Comparison of ENCODE assay signal across 1 cellular context in genomic region chr19:5484398-5485285, GRCh38.
TF ChIP-seq lines count a peak whose summit lies in the region.

No MANE protein-coding gene starts in this region.

TF ChIP-seq in HepG2, 621 proteins besides CTCF, POLR2A, EP300 and RAD21 (continued from another document and continues in another):
- TF ChIP-seq ZNF136 (CRISPR knock-in tag; IDR thresholded peaks at IDR 0.05; ENCODE audit: low read depth) (no peak), MATR3 (CRISPR knock-in tag; IDR thresholded peaks at IDR 0.05) (no peak), SRSF4 (IDR thresholded peaks at IDR 0.05; ENCODE audit: low read depth, low read length, poor library complexity, severe bottlenecking) (no peak), THYN1 (CRISPR knock-in tag; IDR thresholded peaks at IDR 0.05; ENCODE audit: borderline replicate concordance, low read depth) (no peak), UBTF (CRISPR knock-in tag; IDR thresholded peaks at IDR 0.05) (peak; percentile 37; the same call in 1 of the 2 replicates), GPN1 (CRISPR knock-in tag; IDR thresholded peaks at IDR 0.05; ENCODE audit: borderline replicate concordance) (no peak), SUZ12 (IDR thresholded peaks at IDR 0.05; ENCODE audit: low read depth, low read length) (no peak), NR2F2 (IDR thresholded peaks at IDR 0.05; ENCODE audit: borderline replicate concordance, low read depth) (peak; percentile 83; the same call in 1 of the 2 replicates), WIZ (CRISPR knock-in tag; IDR thresholded peaks at IDR 0.05) (no peak), XRCC5 (optimal IDR thresholded peaks at IDR 0.05; ENCODE audit: low read length) (no peak), ZFX (CRISPR knock-in tag; IDR thresholded peaks at IDR 0.05; ENCODE audit: low read depth) (peak; percentile 38; the same call in 1 of the 2 replicates), ZNF225 (CRISPR knock-in tag; IDR thresholded peaks at IDR 0.05) (no peak), SYNCRIP (IDR thresholded peaks at IDR 0.05; ENCODE audit: insufficient read depth, low read depth, low read length) (no peak), ZNF598 (CRISPR knock-in tag; IDR thresholded peaks at IDR 0.05; ENCODE audit: borderline replicate concordance) (0 out of 2 replicates have a peak, but pooled peaks have one; percentile 37), ZNF44 (CRISPR knock-in tag; IDR thresholded peaks at IDR 0.05) (no peak), ZNF576 (CRISPR knock-in tag; IDR thresholded peaks at IDR 0.05) (no peak), ZNF552 (CRISPR knock-in tag; IDR thresholded peaks at IDR 0.05; ENCODE audit: borderline replicate concordance) (no peak), ZNF296 (CRISPR knock-in tag; conservative IDR thresholded peaks at IDR 0.05) (no peak), ARID5B (CRISPR knock-in tag; IDR thresholded peaks at IDR 0.05) (peak; percentile 84), ZNF30 (CRISPR knock-in tag; IDR thresholded peaks at IDR 0.05) (no peak), PATZ1 (CRISPR knock-in tag; IDR thresholded peaks at IDR 0.05) (peak; percentile 70), ZNF530 (CRISPR knock-in tag; IDR thresholded peaks at IDR 0.05; ENCODE audit: low read depth) (no peak), BRCA1 (CRISPR knock-in tag; IDR thresholded peaks at IDR 0.05) (no peak), ZNF124 (CRISPR knock-in tag; IDR thresholded peaks at IDR 0.05) (no peak), RFX3 (CRISPR knock-in tag; IDR thresholded peaks at IDR 0.05) (no peak), POLR2AphosphoS5 (IDR thresholded peaks at IDR 0.05; ENCODE audit: low read depth, low read length) (no peak), ZMYM4 (CRISPR knock-in tag; IDR thresholded peaks at IDR 0.05) (0 out of 2 replicates have a peak, but pooled peaks have one; percentile 31), ZBTB49 (CRISPR knock-in tag; IDR thresholded peaks at IDR 0.05; ENCODE audit: borderline replicate concordance) (no peak), ZNF879 (CRISPR knock-in tag; IDR thresholded peaks at IDR 0.05) (no peak), ZZZ3 (CRISPR knock-in tag; IDR thresholded peaks at IDR 0.05; ENCODE audit: borderline replicate concordance) (no peak), U2AF2 (IDR thresholded peaks at IDR 0.05; ENCODE audit: low read depth, low read length) (no peak), ZNF510 (CRISPR knock-in tag; IDR thresholded peaks at IDR 0.05; ENCODE audit: low read depth) (no peak), RELA (CRISPR knock-in tag; IDR thresholded peaks at IDR 0.05) (no peak), MED13 (CRISPR knock-in tag; IDR thresholded peaks at IDR 0.05) (no peak)
- TF ChIP-seq, protein P1, sequence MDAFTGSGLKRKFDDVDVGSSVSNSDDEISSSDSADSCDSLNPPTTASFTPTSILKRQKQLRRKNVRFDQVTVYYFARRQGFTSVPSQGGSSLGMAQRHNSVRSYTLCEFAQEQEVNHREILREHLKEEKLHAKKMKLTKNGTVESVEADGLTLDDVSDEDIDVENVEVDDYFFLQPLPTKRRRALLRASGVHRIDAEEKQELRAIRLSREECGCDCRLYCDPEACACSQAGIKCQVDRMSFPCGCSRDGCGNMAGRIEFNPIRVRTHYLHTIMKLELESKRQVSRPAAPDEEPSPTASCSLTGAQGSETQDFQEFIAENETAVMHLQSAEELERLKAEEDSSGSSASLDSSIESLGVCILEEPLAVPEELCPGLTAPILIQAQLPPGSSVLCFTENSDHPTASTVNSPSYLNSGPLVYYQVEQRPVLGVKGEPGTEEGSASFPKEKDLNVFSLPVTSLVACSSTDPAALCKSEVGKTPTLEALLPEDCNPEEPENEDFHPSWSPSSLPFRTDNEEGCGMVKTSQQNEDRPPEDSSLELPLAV (CRISPR knock-in tag; conservative IDR thresholded peaks at IDR 0.05; ENCODE audit: low read depth), result no peak
- TF ChIP-seq, protein P2, sequence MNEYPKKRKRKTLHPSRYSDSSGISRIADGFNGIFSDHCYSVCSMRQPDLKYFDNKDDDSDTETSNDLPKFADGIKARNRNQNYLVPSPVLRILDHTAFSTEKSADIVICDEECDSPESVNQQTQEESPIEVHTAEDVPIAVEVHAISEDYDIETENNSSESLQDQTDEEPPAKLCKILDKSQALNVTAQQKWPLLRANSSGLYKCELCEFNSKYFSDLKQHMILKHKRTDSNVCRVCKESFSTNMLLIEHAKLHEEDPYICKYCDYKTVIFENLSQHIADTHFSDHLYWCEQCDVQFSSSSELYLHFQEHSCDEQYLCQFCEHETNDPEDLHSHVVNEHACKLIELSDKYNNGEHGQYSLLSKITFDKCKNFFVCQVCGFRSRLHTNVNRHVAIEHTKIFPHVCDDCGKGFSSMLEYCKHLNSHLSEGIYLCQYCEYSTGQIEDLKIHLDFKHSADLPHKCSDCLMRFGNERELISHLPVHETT (CRISPR knock-in tag; conservative IDR thresholded peaks at IDR 0.05), result no peak
- TF ChIP-seq, protein P3, sequence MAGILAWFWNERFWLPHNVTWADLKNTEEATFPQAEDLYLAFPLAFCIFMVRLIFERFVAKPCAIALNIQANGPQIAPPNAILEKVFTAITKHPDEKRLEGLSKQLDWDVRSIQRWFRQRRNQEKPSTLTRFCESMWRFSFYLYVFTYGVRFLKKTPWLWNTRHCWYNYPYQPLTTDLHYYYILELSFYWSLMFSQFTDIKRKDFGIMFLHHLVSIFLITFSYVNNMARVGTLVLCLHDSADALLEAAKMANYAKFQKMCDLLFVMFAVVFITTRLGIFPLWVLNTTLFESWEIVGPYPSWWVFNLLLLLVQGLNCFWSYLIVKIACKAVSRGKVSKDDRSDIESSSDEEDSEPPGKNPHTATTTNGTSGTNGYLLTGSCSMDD (CRISPR knock-in tag; IDR thresholded peaks at IDR 0.05), result no peak
- TF ChIP-seq, protein P4, sequence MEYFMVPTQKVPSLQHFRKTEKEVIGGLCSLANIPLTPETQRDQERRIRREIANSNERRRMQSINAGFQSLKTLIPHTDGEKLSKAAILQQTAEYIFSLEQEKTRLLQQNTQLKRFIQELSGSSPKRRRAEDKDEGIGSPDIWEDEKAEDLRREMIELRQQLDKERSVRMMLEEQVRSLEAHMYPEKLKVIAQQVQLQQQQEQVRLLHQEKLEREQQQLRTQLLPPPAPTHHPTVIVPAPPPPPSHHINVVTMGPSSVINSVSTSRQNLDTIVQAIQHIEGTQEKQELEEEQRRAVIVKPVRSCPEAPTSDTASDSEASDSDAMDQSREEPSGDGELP (IDR thresholded peaks at IDR 0.05; ENCODE audit: borderline replicate concordance, low read depth), result 0 out of 2 replicates have a peak, but pooled peaks have one; percentile 17
- TF ChIP-seq, protein P5, sequence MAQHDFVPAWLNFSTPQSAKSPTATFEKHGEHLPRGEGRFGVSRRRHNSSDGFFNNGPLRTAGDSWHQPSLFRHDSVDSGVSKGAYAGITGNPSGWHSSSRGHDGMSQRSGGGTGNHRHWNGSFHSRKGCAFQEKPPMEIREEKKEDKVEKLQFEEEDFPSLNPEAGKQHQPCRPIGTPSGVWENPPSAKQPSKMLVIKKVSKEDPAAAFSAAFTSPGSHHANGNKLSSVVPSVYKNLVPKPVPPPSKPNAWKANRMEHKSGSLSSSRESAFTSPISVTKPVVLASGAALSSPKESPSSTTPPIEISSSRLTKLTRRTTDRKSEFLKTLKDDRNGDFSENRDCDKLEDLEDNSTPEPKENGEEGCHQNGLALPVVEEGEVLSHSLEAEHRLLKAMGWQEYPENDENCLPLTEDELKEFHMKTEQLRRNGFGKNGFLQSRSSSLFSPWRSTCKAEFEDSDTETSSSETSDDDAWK (CRISPR knock-in tag; IDR thresholded peaks at IDR 0.05), result no peak
- TF ChIP-seq, protein P6, sequence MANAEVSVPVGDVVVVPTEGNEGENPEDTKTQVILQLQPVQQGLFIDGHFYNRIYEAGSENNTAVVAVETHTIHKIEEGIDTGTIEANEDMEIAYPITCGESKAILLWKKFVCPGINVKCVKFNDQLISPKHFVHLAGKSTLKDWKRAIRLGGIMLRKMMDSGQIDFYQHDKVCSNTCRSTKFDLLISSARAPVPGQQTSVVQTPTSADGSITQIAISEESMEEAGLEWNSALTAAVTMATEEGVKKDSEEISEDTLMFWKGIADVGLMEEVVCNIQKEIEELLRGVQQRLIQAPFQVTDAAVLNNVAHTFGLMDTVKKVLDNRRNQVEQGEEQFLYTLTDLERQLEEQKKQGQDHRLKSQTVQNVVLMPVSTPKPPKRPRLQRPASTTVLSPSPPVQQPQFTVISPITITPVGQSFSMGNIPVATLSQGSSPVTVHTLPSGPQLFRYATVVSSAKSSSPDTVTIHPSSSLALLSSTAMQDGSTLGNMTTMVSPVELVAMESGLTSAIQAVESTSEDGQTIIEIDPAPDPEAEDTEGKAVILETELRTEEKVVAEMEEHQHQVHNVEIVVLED (CRISPR knock-in tag; IDR thresholded peaks at IDR 0.05; ENCODE audit: borderline replicate concordance), result no peak
- TF ChIP-seq, protein P7, sequence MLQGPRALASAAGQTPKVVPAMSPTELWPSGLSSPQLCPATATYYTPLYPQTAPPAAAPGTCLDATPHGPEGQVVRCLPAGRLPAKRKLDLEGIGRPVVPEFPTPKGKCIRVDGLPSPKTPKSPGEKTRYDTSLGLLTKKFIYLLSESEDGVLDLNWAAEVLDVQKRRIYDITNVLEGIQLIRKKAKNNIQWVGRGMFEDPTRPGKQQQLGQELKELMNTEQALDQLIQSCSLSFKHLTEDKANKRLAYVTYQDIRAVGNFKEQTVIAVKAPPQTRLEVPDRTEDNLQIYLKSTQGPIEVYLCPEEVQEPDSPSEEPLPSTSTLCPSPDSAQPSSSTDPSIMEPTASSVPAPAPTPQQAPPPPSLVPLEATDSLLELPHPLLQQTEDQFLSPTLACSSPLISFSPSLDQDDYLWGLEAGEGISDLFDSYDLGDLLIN (CRISPR knock-in tag; IDR thresholded peaks at IDR 0.05; ENCODE audit: borderline replicate concordance), result no peak
